In the genomic region with DNA sequence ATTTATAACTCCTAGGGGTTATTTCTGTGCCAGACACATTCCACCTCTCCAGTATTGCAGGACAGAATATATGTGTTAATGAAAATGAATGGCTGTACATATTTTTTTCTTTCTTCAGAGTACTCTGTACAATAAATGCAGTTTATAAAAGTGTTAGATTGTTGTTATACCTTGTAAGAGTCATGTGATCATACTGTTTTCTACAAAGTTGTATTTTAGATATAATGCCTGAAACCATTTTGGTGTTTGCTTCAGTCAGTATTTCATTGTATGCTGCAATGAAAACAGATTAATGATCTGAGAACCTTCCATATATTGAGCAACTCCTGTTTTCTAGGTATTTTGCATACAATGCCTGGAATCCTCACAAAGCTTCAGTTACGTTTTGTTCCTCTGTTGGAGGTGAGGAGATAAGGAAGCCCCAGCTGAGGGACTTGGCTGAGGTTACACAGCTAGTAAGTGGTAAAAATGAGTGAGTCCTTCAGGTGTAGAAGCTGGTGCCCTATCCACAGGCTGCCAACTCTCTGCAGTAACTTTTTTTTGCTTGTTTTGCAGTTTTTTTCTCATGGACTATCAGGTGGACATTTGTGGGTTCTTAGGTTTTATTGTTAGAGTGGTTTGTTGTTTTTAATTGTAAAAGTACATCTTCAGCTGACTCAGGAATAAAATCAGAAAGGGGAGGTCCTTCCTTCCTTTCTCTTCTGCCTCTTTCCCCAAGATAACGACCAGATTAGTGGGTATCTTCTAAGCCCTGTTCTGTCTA, we compare ENCODE assay signal across 25 cellular contexts.
"Had no signal": no experiment of that assay in that cellular context is flagged by ENCODE, and none has a peak within 500 bp of the region (broad histone marks: within the 10 kb centered on the region; RNA-seq: fewer than 3 reads in every experiment).

No MANE protein-coding gene starts in this region.

- H3K27ac ChIP-seq: hepatocyte, left lung, uterus had no signal

- H3K27ac Mint-ChIP-seq: activated B cell treated with CpG ODN at 0.5 μM for 24 hours; activated CD4-positive, alpha-beta memory T cell treated with anti-CD3 and anti-CD28 coated beads, Interleukin-2, amount 10 ng/mL, durations not matched to agents 7 days and 5 days; dendritic cell treated with granulocyte-macrophage colony-stimulating factor and Interleukin-4, amounts not matched to agents 40 ng/mL and 50 ng/mL, for 4 days; stimulated activated naive B cell treated with anti-CD40 and anti-IgM and Interleukin-4, amounts not matched to agents 10 μg/mL and 1 μg/mL and 100 μg/mL, for 72 hours; T-helper 2 cell treated with Interferon-gamma antibody and Interleukin-4, amounts not matched to agents 5 μg/mL and 100 μg/mL, for 36 hours had no signal

- H3K4me2 ChIP-seq: hepatocyte had no signal

- H3K4me1 ChIP-seq: left lung, uterus had no signal

- ATAC-seq: esophagus mucosa; left lung; naive thymus-derived CD4-positive, alpha-beta T cell; sciatic nerve; stimulated activated naive B cell treated with anti-CD40 and anti-IgM and Interleukin-4, amounts not matched to agents 10 μg/mL and 1 μg/mL and 100 μg/mL, for 72 hours had no signal

- H3K79me2 ChIP-seq: hepatocyte had no signal

- H3K4me1 Mint-ChIP-seq: activated B cell treated with CpG ODN at 0.5 μM for 24 hours; brain; neural crest cell; stimulated activated naive B cell treated with anti-CD40 and anti-IgM and Interleukin-4, amounts not matched to agents 10 μg/mL and 1 μg/mL and 100 μg/mL, for 72 hours had no signal

- H3K27me3 ChIP-seq: hepatocyte, left lung, uterus had no signal

- H3K36me3 ChIP-seq: uterus had no signal

- H3K4me3 ChIP-seq: hepatocyte, left lung, lung, uterus had no signal

- H3K27me3 Mint-ChIP-seq: activated B cell treated with CpG ODN at 0.5 μM for 24 hours; activated CD4-positive, alpha-beta memory T cell treated with anti-CD3 and anti-CD28 coated beads, Interleukin-2, amount 10 ng/mL, durations not matched to agents 7 days and 5 days; brain; dendritic cell treated with granulocyte-macrophage colony-stimulating factor and Interleukin-4, amounts not matched to agents 40 ng/mL and 50 ng/mL, for 4 days; naive thymus-derived CD4-positive, alpha-beta T cell; stimulated activated naive B cell treated with anti-CD40 and anti-IgM and Interleukin-4, amounts not matched to agents 10 μg/mL and 1 μg/mL and 100 μg/mL, for 72 hours had no signal

- H3K4me3 Mint-ChIP-seq: activated B cell treated with CpG ODN at 0.5 μM for 24 hours; activated CD4-positive, alpha-beta memory T cell treated with anti-CD3 and anti-CD28 coated beads, Interleukin-2, amount 10 ng/mL, durations not matched to agents 7 days and 5 days; brain; dendritic cell treated with granulocyte-macrophage colony-stimulating factor and Interleukin-4, amounts not matched to agents 40 ng/mL and 50 ng/mL, for 4 days; naive thymus-derived CD4-positive, alpha-beta T cell; neural crest cell; stimulated activated naive B cell treated with anti-CD40 and anti-IgM and Interleukin-4, amounts not matched to agents 10 μg/mL and 1 μg/mL and 100 μg/mL, for 72 hours; T-helper 2 cell treated with Interferon-gamma antibody and Interleukin-4, amounts not matched to agents 5 μg/mL and 100 μg/mL, for 36 hours had no signal

- H3K9me3 Mint-ChIP-seq: activated B cell treated with CpG ODN at 0.5 μM for 24 hours; activated CD4-positive, alpha-beta memory T cell treated with anti-CD3 and anti-CD28 coated beads, Interleukin-2, amount 10 ng/mL, durations not matched to agents 7 days and 5 days; brain; dendritic cell treated with granulocyte-macrophage colony-stimulating factor and Interleukin-4, amounts not matched to agents 40 ng/mL and 50 ng/mL, for 4 days; naive thymus-derived CD4-positive, alpha-beta T cell; neural crest cell; stimulated activated naive B cell treated with anti-CD40 and anti-IgM and Interleukin-4, amounts not matched to agents 10 μg/mL and 1 μg/mL and 100 μg/mL, for 72 hours; T-helper 2 cell treated with Interferon-gamma antibody and Interleukin-4, amounts not matched to agents 5 μg/mL and 100 μg/mL, for 36 hours had no signal

- DNase-seq: activated B cell treated with CpG ODN at 0.5 μM for 24 hours; activated CD4-positive, alpha-beta memory T cell treated with anti-CD3 and anti-CD28 coated beads, Interleukin-2, amount 10 ng/mL, durations not matched to agents 7 days and 5 days; activated CD4-positive, alpha-beta T cell treated with anti-CD3 and anti-CD28 coated beads for 48 hours; activated CD8-positive, alpha-beta memory T cell treated with anti-CD3 and anti-CD28 coated beads, Interleukin-2, amount 50 U/mL, for 4 hours; activated gamma-delta T cell; activated naive CD4-positive, alpha-beta T cell treated with anti-CD3 and anti-CD28 coated beads, Interleukin-2, amount 50 U/mL, for 16 hours; aorta; effector CD4-positive, alpha-beta T cell; glutamatergic neuron; kidney glomerular epithelial cell; left lung; naive thymus-derived CD4-positive, alpha-beta T cell; occipital lobe; small intestine; stimulated activated naive B cell treated with anti-CD40 and anti-IgM and Interleukin-4, amounts not matched to agents 10 μg/mL and 1 μg/mL and 100 μg/mL, for 72 hours; trophoblast cell; uterus had no signal
